ENCODE assay signal across 9 cellular contexts in genomic region chr1:2091611-2092604, GRCh38. TPM values are rescaled to one million over a fixed set of nuclear protein-coding genes. Genes with fewer than 3 reads are reported as not detected.
A peak's percentile ranks its signal among the peaks of the same experiment; 100 is the strongest.
DNase-seq lines count a peak whose midpoint lies in the region; ATAC-seq and TF ChIP-seq lines count a peak whose summit lies in the region.
"Had no signal": no experiment of that assay in that cellular context is flagged by ENCODE, and none has a peak within 500 bp of the region (broad histone marks: within the 10 kb centered on the region; RNA-seq: fewer than 3 reads in every experiment).

No MANE protein-coding gene starts in this region.

- no peaks in the 10 kb centered on the region for H3K9me3 Mint-ChIP-seq in naive thymus-derived CD8-positive, alpha-beta T cell

- H3K27me3 Mint-ChIP-seq in naive thymus-derived CD8-positive, alpha-beta T cell: no peaks in the 10 kb centered on the region

- no peaks in the 10 kb centered on the region for H3K4me1 ChIP-seq in effector memory CD4-positive, alpha-beta T cell (ENCODE audit: control insufficient read depth, insufficient read depth, low read length, poor library complexity, severe bottlenecking)
- no peaks in the 10 kb centered on the region for H3K4me1 ChIP-seq in upper lobe of right lung
- H3K4me1 ChIP-seq: SJCRH30 had no signal

- peak in 1 of 2 donors; percentile 53 for ATAC-seq in naive thymus-derived CD8-positive, alpha-beta T cell
- ATAC-seq in upper lobe of right lung: peak; percentile 50
- no peak for ATAC-seq in GM21515 (IDR thresholded peaks at IDR 0.05; ENCODE audit: unreplicated experiment)
- no peak for ATAC-seq in GM19397 (IDR thresholded peaks at IDR 0.05; ENCODE audit: unreplicated experiment)

- H3K4me3 Mint-ChIP-seq in naive thymus-derived CD8-positive, alpha-beta T cell: no peak overlapping the region

- H3K27ac Mint-ChIP-seq in naive thymus-derived CD8-positive, alpha-beta T cell: peak overlapping the region in 3 of 10 donors; percentile 6 to 67 (median 27)

- no peaks in the 10 kb centered on the region for H3K36me3 ChIP-seq in H7 (replicated peaks; ENCODE audit: control insufficient read depth, insufficient read depth, low read length)
- H3K36me3 ChIP-seq in effector memory CD4-positive, alpha-beta T cell (ENCODE audit: control insufficient read depth, insufficient read depth, low read length): peaks cover 6% of the 10 kb centered on the region
- no peaks in the 10 kb centered on the region for H3K36me3 ChIP-seq in upper lobe of right lung
- H3K36me3 ChIP-seq: SJCRH30 had no signal

- H3K4me3 ChIP-seq in H7 (ENCODE audit: insufficient read depth, low read depth, low read length): no peak overlapping the region
- H3K4me3 ChIP-seq in effector memory CD4-positive, alpha-beta T cell (ENCODE audit: insufficient read depth, low read depth, low read length, poor library complexity, severe bottlenecking): no peak overlapping the region
- H3K4me3 ChIP-seq in upper lobe of right lung: no peak overlapping the region
- H3K4me3 ChIP-seq: SJCRH30 had no signal

- POLR2A ChIA-PET in naive thymus-derived CD8-positive, alpha-beta T cell (lab: Charles Lee): no interaction called here

- peaks cover 0 to 4% (median 4%) of the 10 kb centered on the region in 4 donors for H3K4me1 Mint-ChIP-seq in naive thymus-derived CD8-positive, alpha-beta T cell

- H3K36me3 Mint-ChIP-seq in naive thymus-derived CD8-positive, alpha-beta T cell: peaks cover 0 to 15% (median 0%) of the 10 kb centered on the region in 3 donors

- H3K9me3 ChIP-seq in effector memory CD4-positive, alpha-beta T cell (ENCODE audit: control insufficient read depth, low read length): no peaks in the 10 kb centered on the region
- no peaks in the 10 kb centered on the region for H3K9me3 ChIP-seq in upper lobe of right lung
- H3K9me3 ChIP-seq: SJCRH30 had no signal

- TF ChIP-seq CTCF in upper lobe of right lung (IDR thresholded peaks at IDR 0.05): peak; percentile 50

- H3K27me3 ChIP-seq in H7 (ENCODE audit: control insufficient read depth, insufficient read depth, low read length) (no peaks in the 10 kb centered on the region), upper lobe of right lung (no peaks in the 10 kb centered on the region)
- no peaks in the 10 kb centered on the region for H3K27me3 ChIP-seq in effector memory CD4-positive, alpha-beta T cell (replicated peaks; ENCODE audit: control insufficient read depth, insufficient read depth, low read length, poor library complexity, severe bottlenecking)

- intact Hi-C loops in upper lobe of right lung (cut with DNase I): no loop called here

- H3K27ac ChIP-seq in effector memory CD4-positive, alpha-beta T cell (ENCODE audit: insufficient read depth, low read length, poor library complexity, severe bottlenecking): no peak overlapping the region
- H3K27ac ChIP-seq in upper lobe of right lung: no peak overlapping the region
- H3K27ac ChIP-seq: SJCRH30 had no signal

- DNase-seq in H7 (peak; percentile 94), upper lobe of right lung (no peak), amniotic stem cell (lab: John Stamatoyannopoulos, UW) (no peak)
- DNase-seq in activated CD4-positive, alpha-beta T cell treated with anti-CD3 and anti-CD28 coated beads for 48 hours: peak; percentile 64
- DNase-seq in effector memory CD4-positive, alpha-beta T cell: peak in 2 of 3 donors; percentile 14 to 25
- DNase-seq in naive thymus-derived CD8-positive, alpha-beta T cell: peak in 9 of 10 donors; percentile 21 to 71 (median 30)

RNA-seq across cellular contexts. Expression of gene PRKCZ, which starts 41.7 kb away (rescaled TPM):
- 38.5 and 41.8 TPM in 2 replicates for total RNA-seq in H7 (2014; rRNA removed; shearing (Covaris generic))
- total RNA-seq in naive thymus-derived CD8-positive, alpha-beta T cell: 10 to 100 TPM; 29.8 to 33.9 TPM
- polyA plus RNA-seq in naive thymus-derived CD8-positive, alpha-beta T cell: 10 to 100 TPM in 1 of 3 donors, 1 to 10 TPM in 2; 7.8 to 11.3 (median 9.2) TPM
- total RNA-seq in upper lobe of right lung: 121 TPM

Comparison
In these comparisons a context has a peak if more than half of its experiments do, and no peak if none do; other contexts are left out.
1. DNase-seq: peak in H7 (single experiment), activated CD4-positive, alpha-beta T cell treated with anti-CD3 and anti-CD28 coated beads for 48 hours (single experiment), effector memory CD4-positive, alpha-beta T cell (2 of 3) and naive thymus-derived CD8-positive, alpha-beta T cell (9 of 10); none in upper lobe of right lung (single experiment) and amniotic stem cell (single experiment).